1 cellular context compared by ENCODE assay signal in genomic region chr20:49501917-49502316, GRCh38.
TF ChIP-seq lines count a peak whose summit lies in the region.

No MANE protein-coding gene starts in this region.

TF ChIP-seq in endothelial cell of umbilical vein, 7 proteins besides CTCF, POLR2A, EP300 and RAD21:
- TF ChIP-seq GATA2 (IDR thresholded peaks at IDR 0.05; ENCODE audit: insufficient read depth, insufficient read length, low read depth, low read length) (no peak), EZH2 (IDR thresholded peaks at IDR 0.05; ENCODE audit: borderline replicate concordance, low read depth, low read length, severe bottlenecking) (no peak), FOS (IDR thresholded peaks at IDR 0.05; ENCODE audit: borderline replicate concordance, insufficient read depth, low read length) (no peak), MYC (IDR thresholded peaks at IDR 0.05; ENCODE audit: low read depth, low read length) (no peak), POLR2AphosphoS5 (IDR thresholded peaks at IDR 0.05; ENCODE audit: insufficient read depth, low read depth, low read length) (no peak), JUN (IDR thresholded peaks at IDR 0.05; ENCODE audit: borderline replicate concordance, insufficient read depth, insufficient read length, low read depth) (no peak)
- TF ChIP-seq, protein P1, sequence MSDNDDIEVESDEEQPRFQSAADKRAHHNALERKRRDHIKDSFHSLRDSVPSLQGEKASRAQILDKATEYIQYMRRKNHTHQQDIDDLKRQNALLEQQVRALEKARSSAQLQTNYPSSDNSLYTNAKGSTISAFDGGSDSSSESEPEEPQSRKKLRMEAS (IDR thresholded peaks at IDR 0.05; ENCODE audit: insufficient read depth, insufficient read length): no peak
